17 cellular contexts compared by ENCODE assay signal in the genomic region with DNA sequence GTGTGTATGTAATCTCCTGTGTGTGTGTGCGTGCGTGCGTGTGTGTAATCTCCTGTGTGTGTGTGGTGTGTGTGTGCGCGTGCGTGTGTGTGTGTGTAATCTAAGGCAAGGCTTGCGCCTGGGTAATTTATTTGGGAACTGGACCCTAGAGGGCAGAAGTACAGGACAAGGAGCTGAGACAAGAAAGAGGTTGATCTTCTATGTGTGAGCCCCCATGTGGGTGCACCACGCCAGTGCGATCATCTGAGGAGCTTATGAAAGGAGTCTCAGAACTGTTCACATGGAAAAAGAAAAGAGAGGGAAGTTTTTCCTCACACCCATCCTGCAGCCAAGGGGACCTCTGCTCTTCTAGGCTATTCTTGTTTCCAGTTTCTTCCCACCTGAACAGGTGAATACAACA.
DNase-seq lines count a peak whose midpoint lies in the region; ATAC-seq, FAIRE-seq and TF ChIP-seq lines count a peak whose summit lies in the region.
"Had no signal": no experiment of that assay in that cellular context is flagged by ENCODE, and none has a peak within 500 bp of the region (broad histone marks: within the 10 kb centered on the region; RNA-seq: fewer than 3 reads in every experiment).

No MANE protein-coding gene starts in this region.

- H3K79me1 ChIP-seq in H1 (ENCODE audit: low read depth, low read length): no peaks in the 10 kb centered on the region

- H2BK120ac ChIP-seq in H1 (replicated peaks; ENCODE audit: low read depth, low read length): no peak overlapping the region

- H3K79me2 ChIP-seq in H1 (ENCODE audit: control insufficient read depth in 1 of 2, insufficient read depth in 2 of 2, low read length in 2 of 2): no peaks in the 10 kb centered on the region
- no peaks in the 10 kb centered on the region for H3K79me2 ChIP-seq in smooth muscle cell (ENCODE audit: low read depth)

- H3K4ac ChIP-seq in H1 (replicated peaks; ENCODE audit: insufficient read length, low read depth, low read length): no peak overlapping the region

- no peaks in the 10 kb centered on the region for H3F3A ChIP-seq in smooth muscle cell (ENCODE audit: low read depth)

- peak; percentile 52 to 60 for TF ChIP-seq RAD21 in H1 (IDR thresholded peaks at IDR 0.05 in 1 of 2, conservative IDR thresholded peaks at IDR 0.05 in 1 of 2; ENCODE audit: low read depth in 2 of 2, low read length in 2 of 2)

- peaks cover 22% of the 10 kb centered on the region for H3K27me3 Mint-ChIP-seq in activated naive CD4-positive, alpha-beta T cell treated with anti-CD3 and anti-CD28 coated beads, Interleukin-2, amount 50 U/mL, for 24 hours
- H3K27me3 Mint-ChIP-seq in stimulated activated naive B cell treated with anti-CD40 and anti-IgM and Interleukin-4, amounts not matched to agents 10 μg/mL and 1 μg/mL and 100 μg/mL, for 72 hours: peaks cover 31 to 32% of the 10 kb centered on the region in 2 donors
- H3K27me3 Mint-ChIP-seq in activated T-helper 2 cell treated with anti-CD3 and anti-CD28 coated beads, Interferon-gamma antibody, Interleukin-2, Interleukin-4, amounts not matched to agents 10 μg/mL and 5 μg/mL and 100 μg/mL, durations not matched to agents 14 hours and 24 hours and 36 hours (ENCODE audit: low read depth): peaks cover 25% of the 10 kb centered on the region

- 0 out of 2 replicates have a peak overlapping the region, but pooled peaks have one; percentile 80 for H2BK12ac ChIP-seq in H1 (ENCODE audit: low read depth, low read length)

- WGBS in H1 (ENCODE audit: extremely low coverage in 1 of 2, insufficient coverage in 1 of 2, insufficient read length in 1 of 2, insufficient replicate concordance in 2 of 2, low coverage in 1 of 2, low lambda C conversion rate in 2 of 2, missing lambda C conversion rate in 1 of 2), 2 experiments: 87% methylated on average over 9 of the region's 9 CpGs; no CpG with 5 or more reads in 1 of the 2 experiments
- 78% methylated on average over 9 of the region's 9 CpGs for WGBS in smooth muscle cell (ENCODE audit: low lambda C conversion rate)

- TF ChIP-seq POLR2A in H1 (IDR thresholded peaks at IDR 0.05; ENCODE audit: control extremely low read depth in 1 of 2, low read depth in 2 of 2, low read length in 2 of 2): no peak

- no peak overlapping the region for H2BK15ac ChIP-seq in H1 (ENCODE audit: low read length)

- H3K4me1 ChIP-seq in H1 (replicated peaks in 1 of 4; ENCODE audit: control insufficient read depth in 3 of 4, insufficient read depth in 4 of 4, low read length in 3 of 4) (peaks cover 0 to 18% (median 5%) of the 10 kb centered on the region in 4 experiments; a peak in 5 of 7 replicates), smooth muscle cell (ENCODE audit: low read depth) (peaks cover 9% of the 10 kb centered on the region)
- H3K4me1 ChIP-seq: vagina had no signal

- H2AFZ ChIP-seq in H1 (ENCODE audit: low read length): no peak overlapping the region
- H2AFZ ChIP-seq in smooth muscle cell (ENCODE audit: low read depth): no peak overlapping the region

- no peak overlapping the region for H3K4me3 Mint-ChIP-seq in activated naive CD4-positive, alpha-beta T cell treated with anti-CD3 and anti-CD28 coated beads, Interleukin-2, amount 50 U/mL, for 24 hours
- no peak overlapping the region for H3K4me3 Mint-ChIP-seq in stimulated activated naive B cell treated with anti-CD40 and anti-IgM and Interleukin-4, amounts not matched to agents 10 μg/mL and 1 μg/mL and 100 μg/mL, for 72 hours
- H3K4me3 Mint-ChIP-seq in activated T-helper 2 cell treated with anti-CD3 and anti-CD28 coated beads, Interferon-gamma antibody, Interleukin-2, Interleukin-4, amounts not matched to agents 10 μg/mL and 5 μg/mL and 100 μg/mL, durations not matched to agents 14 hours and 24 hours and 36 hours (ENCODE audit: low read depth): no peak overlapping the region

- no peak overlapping the region for H3K27ac ChIP-seq in H1 (ENCODE audit: low read depth, low read length)
- no peak overlapping the region for H3K27ac ChIP-seq in smooth muscle cell (ENCODE audit: low read depth)
- H3K27ac ChIP-seq: cardiac muscle cell, HL-60, vagina had no signal

- H2AK5ac ChIP-seq in H1 (ENCODE audit: low read depth, low read length): peak overlapping the region; percentile 95; the same call in 1 of the 2 replicates

- H3K4me3 ChIP-seq in H1 (ENCODE audit: extremely low read depth in 1 of 4, insufficient read depth in 2 of 4, low read depth in 3 of 4, low read length in 4 of 4) (no peak overlapping the region), smooth muscle cell (no peak overlapping the region)
- H3K4me3 ChIP-seq: cardiac muscle cell, MG63, vagina had no signal

- H2BK5ac ChIP-seq in H1 (ENCODE audit: low read depth, low read length): no peak overlapping the region

- TF ChIP-seq CTCF in H1 (IDR thresholded peaks at IDR 0.05; ENCODE audit: control extremely low read depth in 1 of 3, insufficient read depth in 1 of 3, low read depth in 1 of 3, low read length in 3 of 3): peak; percentile 28 to 94 (median 68)
- TF ChIP-seq CTCF in smooth muscle cell (IDR thresholded peaks at IDR 0.05; ENCODE audit: borderline replicate concordance, insufficient read depth, poor library complexity, severe bottlenecking): peak; percentile 11

- H4K20me1 ChIP-seq in H1 (replicated peaks in 1 of 2; ENCODE audit: control insufficient read depth in 1 of 2, insufficient read depth in 2 of 2, low read length in 2 of 2): peaks cover 0 to 2% of the 10 kb centered on the region in 2 experiments
- no peaks in the 10 kb centered on the region for H4K20me1 ChIP-seq in smooth muscle cell (ENCODE audit: low read depth)

- H4K8ac ChIP-seq in H1 (ENCODE audit: extremely low read depth, insufficient read depth, low read length): 0 out of 2 replicates have a peak overlapping the region, but pooled peaks have one; percentile 43

- TF ChIP-seq EP300 in H1 (IDR thresholded peaks at IDR 0.05; ENCODE audit: borderline replicate concordance in 1 of 2, low read depth in 2 of 2, low read length in 2 of 2): no peak

- no peak for ATAC-seq in stimulated activated naive B cell treated with anti-CD40 and anti-IgM and Interleukin-4, amounts not matched to agents 10 μg/mL and 1 μg/mL and 100 μg/mL, for 72 hours (replicated peaks)
- ATAC-seq: activated naive CD4-positive, alpha-beta T cell treated with anti-CD3 and anti-CD28 coated beads, Interleukin-2, amount 50 U/mL, for 72 hours; SK-N-SH treated with all-trans-retinoic acid at 6 μM for 48 hours had no signal

- intact Hi-C loops in activated T-helper 2 cell treated with anti-CD3 and anti-CD28 coated beads, Interferon-gamma antibody, Interleukin-2, Interleukin-4, amounts not matched to agents 10 μg/mL and 5 μg/mL and 100 μg/mL, durations not matched to agents 14 hours and 24 hours and 36 hours (cut with micrococcal nuclease): no loop called here

- no peak overlapping the region for H3K23ac ChIP-seq in H1 (ENCODE audit: insufficient read length)

- H3K4me1 Mint-ChIP-seq in activated naive CD4-positive, alpha-beta T cell treated with anti-CD3 and anti-CD28 coated beads, Interleukin-2, amount 50 U/mL, for 24 hours: peaks cover 6% of the 10 kb centered on the region
- H3K4me1 Mint-ChIP-seq in stimulated activated naive B cell treated with anti-CD40 and anti-IgM and Interleukin-4, amounts not matched to agents 10 μg/mL and 1 μg/mL and 100 μg/mL, for 72 hours: peaks cover 0 to 3% of the 10 kb centered on the region in 2 donors
- H3K4me1 Mint-ChIP-seq in activated T-helper 2 cell treated with anti-CD3 and anti-CD28 coated beads, Interferon-gamma antibody, Interleukin-2, Interleukin-4, amounts not matched to agents 10 μg/mL and 5 μg/mL and 100 μg/mL, durations not matched to agents 14 hours and 24 hours and 36 hours (ENCODE audit: low read depth): no peaks in the 10 kb centered on the region

- H3K56ac ChIP-seq in H1 (replicated peaks; ENCODE audit: insufficient read length, low read depth, low read length): peak overlapping the region; percentile 73

- H3K27me3 ChIP-seq in H1 (replicated peaks in 1 of 4; ENCODE audit: control insufficient read depth in 3 of 4, extremely low read depth in 1 of 4, insufficient read depth in 3 of 4, low read length in 3 of 4) (no peaks in the 10 kb centered on the region), smooth muscle cell (ENCODE audit: low read depth) (peaks cover 23% of the 10 kb centered on the region)
- H3K27me3 ChIP-seq: cardiac muscle cell, MG63, vagina had no signal

- H3K9me3 ChIP-seq in H1 (ENCODE audit: insufficient read depth in 2 of 2, low read depth in 1 of 2, low read length in 1 of 2) (no peaks in the 10 kb centered on the region; a peak in 1 of 4 replicates), smooth muscle cell (replicated peaks; ENCODE audit: low read depth) (no peaks in the 10 kb centered on the region)
- H3K9me3 ChIP-seq: MG63, vagina had no signal

- no peaks in the 10 kb centered on the region for H3K36me3 Mint-ChIP-seq in activated naive CD4-positive, alpha-beta T cell treated with anti-CD3 and anti-CD28 coated beads, Interleukin-2, amount 50 U/mL, for 24 hours
- H3K36me3 Mint-ChIP-seq in stimulated activated naive B cell treated with anti-CD40 and anti-IgM and Interleukin-4, amounts not matched to agents 10 μg/mL and 1 μg/mL and 100 μg/mL, for 72 hours: no peaks in the 10 kb centered on the region
- H3K36me3 Mint-ChIP-seq in activated T-helper 2 cell treated with anti-CD3 and anti-CD28 coated beads, Interferon-gamma antibody, Interleukin-2, Interleukin-4, amounts not matched to agents 10 μg/mL and 5 μg/mL and 100 μg/mL, durations not matched to agents 14 hours and 24 hours and 36 hours (ENCODE audit: low read depth): no peaks in the 10 kb centered on the region

- H3K9ac ChIP-seq in H1 (replicated peaks in 1 of 4; ENCODE audit: extremely low read depth in 1 of 4, low read depth in 3 of 4, low read length in 3 of 4) (no peak overlapping the region), smooth muscle cell (ENCODE audit: low read depth) (no peak overlapping the region)

- DNase-seq in activated naive CD4-positive, alpha-beta T cell treated with anti-CD3 and anti-CD28 coated beads, Interleukin-2, amount 50 U/mL, for 16 hours: no peak
- DNase-seq in NCI-H2171 (lab: John Stamatoyannopoulos, UW): peak; percentile 35
- DNase-seq in H1 (ENCODE audit: low read depth in 1 of 2, low spot score in 2 of 2): peak in 1 of 2 experiments; percentile 55
- DNase-seq in smooth muscle cell (lab: John Stamatoyannopoulos, UW; ENCODE audit: unreplicated experiment): no peak
- no peak for DNase-seq in HK-2 (ENCODE audit: unreplicated experiment)
- DNase-seq in stimulated activated naive B cell treated with anti-CD40 and anti-IgM and Interleukin-4, amounts not matched to agents 10 μg/mL and 1 μg/mL and 100 μg/mL, for 72 hours: no peak
- no peak for DNase-seq in activated T-helper 2 cell treated with anti-CD3 and anti-CD28 coated beads, Interferon-gamma antibody, Interleukin-2, Interleukin-4, amounts not matched to agents 10 μg/mL and 5 μg/mL and 100 μg/mL, durations not matched to agents 14 hours and 24 hours and 36 hours (ENCODE audit: low spot score)
- DNase-seq: MG63; NCI-H774; stimulated activated CD4-positive, alpha-beta T cell treated with anti-CD3 and anti-CD28 coated beads, Interleukin-2, amount 100 ng/mL, for 48 hours had no signal

- H4K91ac ChIP-seq in H1 (replicated peaks; ENCODE audit: insufficient read length, low read length): no peak overlapping the region

- H4K5ac ChIP-seq in H1 (ENCODE audit: insufficient read length, low read depth, low read length): no peak overlapping the region

- POLR2A ChIA-PET in H1 (lab: Charles Lee; ENCODE audit: partially characterized antibody): no interaction called here

- no peaks in the 10 kb centered on the region for H3K9me3 Mint-ChIP-seq in activated naive CD4-positive, alpha-beta T cell treated with anti-CD3 and anti-CD28 coated beads, Interleukin-2, amount 50 U/mL, for 24 hours
- H3K9me3 Mint-ChIP-seq in stimulated activated naive B cell treated with anti-CD40 and anti-IgM and Interleukin-4, amounts not matched to agents 10 μg/mL and 1 μg/mL and 100 μg/mL, for 72 hours: peaks cover 10 to 13% of the 10 kb centered on the region in 2 donors
- H3K9me3 Mint-ChIP-seq in activated T-helper 2 cell treated with anti-CD3 and anti-CD28 coated beads, Interferon-gamma antibody, Interleukin-2, Interleukin-4, amounts not matched to agents 10 μg/mL and 5 μg/mL and 100 μg/mL, durations not matched to agents 14 hours and 24 hours and 36 hours: peaks cover 13% of the 10 kb centered on the region

- H3K36me3 ChIP-seq in H1 (ENCODE audit: control insufficient read depth in 2 of 4, insufficient read depth in 4 of 4, low read length in 3 of 4): no peaks in the 10 kb centered on the region
- no peaks in the 10 kb centered on the region for H3K36me3 ChIP-seq in smooth muscle cell (ENCODE audit: low read depth)
- H3K36me3 ChIP-seq: cardiac muscle cell, MG63, vagina had no signal

- CTCF ChIA-PET in H1 (lab: Charles Lee; ENCODE audit: partially characterized antibody): interaction anchor here (0.5 to 2.0 kb wide), 45 partner anchors 8 to 991 kb away, joined by 3 to 14 read pairs (median 3); no protein-coding TSS in a partner anchor

- H2BK20ac ChIP-seq in H1 (ENCODE audit: low read length): no peak overlapping the region

- H3K18ac ChIP-seq in H1 (ENCODE audit: extremely low read depth, low read length): no peak overlapping the region

- peak overlapping the region; percentile 8 for H3K27ac Mint-ChIP-seq in activated naive CD4-positive, alpha-beta T cell treated with anti-CD3 and anti-CD28 coated beads, Interleukin-2, amount 50 U/mL, for 24 hours
- H3K27ac Mint-ChIP-seq in stimulated activated naive B cell treated with anti-CD40 and anti-IgM and Interleukin-4, amounts not matched to agents 10 μg/mL and 1 μg/mL and 100 μg/mL, for 72 hours: no peak overlapping the region
- no peak overlapping the region for H3K27ac Mint-ChIP-seq in activated T-helper 2 cell treated with anti-CD3 and anti-CD28 coated beads, Interferon-gamma antibody, Interleukin-2, Interleukin-4, amounts not matched to agents 10 μg/mL and 5 μg/mL and 100 μg/mL, durations not matched to agents 14 hours and 24 hours and 36 hours
- H3K27ac Mint-ChIP-seq: activated naive CD4-positive, alpha-beta T cell treated with anti-CD3 and anti-CD28 coated beads, Interleukin-2, amount 50 U/mL, for 72 hours had no signal

- FAIRE-seq in H1 (lab: Jason Lieb, UNC): peak; percentile 88
- FAIRE-seq: endothelial cell of umbilical vein had no signal

- no peak overlapping the region for H3K14ac ChIP-seq in H1 (ENCODE audit: insufficient read length)

- peaks cover 8% of the 10 kb centered on the region; the same call in 1 of the 2 replicates for H3K23me2 ChIP-seq in H1 (ENCODE audit: low read depth, low read length)

- no peak overlapping the region for H3K4me2 ChIP-seq in H1 (ENCODE audit: insufficient read depth in 1 of 2, low read depth in 2 of 2, low read length in 2 of 2)
- no peak overlapping the region for H3K4me2 ChIP-seq in smooth muscle cell
